19 cellular contexts compared by ENCODE assay signal in genomic region chr10:2284071-2284470, GRCh38.
"Had no signal": no experiment of that assay in that cellular context is flagged by ENCODE, and none has a peak within 500 bp of the region (broad histone marks: within the 10 kb centered on the region; RNA-seq: fewer than 3 reads in every experiment).

No MANE protein-coding gene starts in this region.

- H3K4me3 ChIP-seq: esophagus squamous epithelium, hepatocyte, right atrium auricular region, suprapubic skin, thyroid gland, uterus had no signal

- DNase-seq: effector memory CD8-positive, alpha-beta T cell; esophagus squamous epithelium; foreskin fibroblast; kidney; left cardiac atrium; naive thymus-derived CD4-positive, alpha-beta T cell; nephron progenitor cell; posterior cingulate gyrus; small intestine; stimulated activated CD4-positive, alpha-beta T cell treated with anti-CD3 and anti-CD28 coated beads, Interleukin-12 subunit alpha, Interleukin-12 subunit beta, amount 100 ng/mL, for 4 hours; stimulated activated naive CD8-positive, alpha-beta T cell treated with anti-CD3 and anti-CD28 coated beads, Interleukin-15, Interleukin-2, amounts not matched to agents 100 U/mL and 50 U/mL, for 24 hours; thyroid gland; uterus had no signal

- H3K36me3 ChIP-seq: esophagus squamous epithelium, neutrophil, right atrium auricular region, suprapubic skin, thyroid gland, uterus had no signal

- H3K27ac ChIP-seq: esophagus squamous epithelium, hepatocyte, neutrophil, right atrium auricular region, suprapubic skin, thyroid gland, uterus had no signal

- H3K4me3 Mint-ChIP-seq: dendritic cell treated with granulocyte-macrophage colony-stimulating factor and Interleukin-4, amounts not matched to agents 40 ng/mL and 50 ng/mL, for 4 days; effector memory CD8-positive, alpha-beta T cell; naive thymus-derived CD4-positive, alpha-beta T cell; nephron progenitor cell; type B pancreatic cell had no signal

- H3K27me3 ChIP-seq: hepatocyte, neutrophil, right atrium auricular region, suprapubic skin, thyroid gland, uterus had no signal

- H3K4me1 ChIP-seq: esophagus squamous epithelium, right atrium auricular region, suprapubic skin, thyroid gland, uterus had no signal

- H3K27ac Mint-ChIP-seq: dendritic cell treated with granulocyte-macrophage colony-stimulating factor and Interleukin-4, amounts not matched to agents 40 ng/mL and 50 ng/mL, for 4 days; effector memory CD8-positive, alpha-beta T cell; naive thymus-derived CD4-positive, alpha-beta T cell; nephron progenitor cell; type B pancreatic cell had no signal

- H3K36me3 Mint-ChIP-seq: naive thymus-derived CD4-positive, alpha-beta T cell; type B pancreatic cell had no signal

- H3K27me3 Mint-ChIP-seq: dendritic cell treated with granulocyte-macrophage colony-stimulating factor and Interleukin-4, amounts not matched to agents 40 ng/mL and 50 ng/mL, for 4 days had no signal

- ATAC-seq: effector memory CD8-positive, alpha-beta T cell; left cardiac atrium; naive thymus-derived CD4-positive, alpha-beta T cell; stimulated activated naive CD8-positive, alpha-beta T cell treated with anti-CD3 and anti-CD28 coated beads, Interleukin-15, Interleukin-2, amounts not matched to agents 100 U/mL and 50 U/mL, for 24 hours had no signal

- H3K9me3 ChIP-seq: esophagus squamous epithelium, neutrophil, right atrium auricular region, thyroid gland, uterus had no signal

- H3K4me1 Mint-ChIP-seq: naive thymus-derived CD4-positive, alpha-beta T cell had no signal
